In the genomic region with DNA sequence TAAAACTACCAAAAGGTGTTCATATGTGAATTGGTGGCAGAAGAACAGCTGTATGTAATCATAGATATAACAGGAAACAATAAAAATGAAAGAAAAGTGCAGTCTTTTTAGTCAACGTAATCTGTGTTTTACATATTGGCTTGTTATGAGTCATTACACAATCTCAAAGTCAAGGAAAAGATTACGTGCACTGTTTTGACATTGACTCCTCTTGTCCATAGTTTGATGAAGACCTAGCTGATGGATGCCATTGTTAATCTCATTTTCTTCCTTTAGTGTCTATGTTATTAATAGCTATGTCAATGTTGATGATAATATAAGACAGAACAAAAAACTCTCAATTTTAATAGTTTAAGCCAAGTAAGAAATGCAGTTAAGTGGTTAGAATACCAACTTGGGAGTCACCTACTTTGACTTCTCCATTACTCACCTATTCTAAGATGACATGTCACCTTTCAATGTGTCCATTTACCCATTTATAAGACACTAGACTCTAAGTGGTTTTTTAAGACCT, we compare ENCODE assay signal across 11 cellular contexts.
DNase-seq lines count a peak whose midpoint lies in the region; ATAC-seq and TF ChIP-seq lines count a peak whose summit lies in the region.
"Had no signal": no experiment of that assay in that cellular context is flagged by ENCODE, and none has a peak within 500 bp of the region (broad histone marks: within the 10 kb centered on the region; RNA-seq: fewer than 3 reads in every experiment).

No MANE protein-coding gene starts in this region.

- DNase-seq in CD4-positive, alpha-beta T cell: no peak
- DNase-seq in activated naive CD4-positive, alpha-beta T cell treated with anti-CD3 and anti-CD28 coated beads, Interleukin-2, amount 50 U/mL, for 72 hours (ENCODE audit: low spot score in 2 of 2): no peak
- DNase-seq in trophoblast cell (no peak), NCI-H510A treated with DMSO at 0.1 percent for 48 hours (lab: John Stamatoyannopoulos, UW) (no peak), A172 (ENCODE audit: low spot score) (no peak), HAP-1 (ENCODE audit: low spot score in 2 of 2) (no peak)
- DNase-seq: HCEC 1CT, NCI-H1436 treated with DMSO at 0.1 percent for 48 hours had no signal

- H3K4me1 ChIP-seq in trophoblast cell (ENCODE audit: control insufficient read depth in 1 of 2, insufficient read depth in 2 of 2, low read length in 2 of 2): no peaks in the 10 kb centered on the region
- H3K4me1 ChIP-seq in HAP-1: no peaks in the 10 kb centered on the region

- H4K91ac ChIP-seq in trophoblast cell (ENCODE audit: low read depth, low read length): no peak overlapping the region

- no peak overlapping the region for H4K12ac ChIP-seq in trophoblast cell (ENCODE audit: low read depth, low read length)

- no peak overlapping the region for H4K8ac ChIP-seq in trophoblast cell (ENCODE audit: low read depth, low read length)

- H3K4me3 Mint-ChIP-seq in CD4-positive, alpha-beta T cell: peak overlapping the region; percentile 39

- no peak overlapping the region for H3K9ac ChIP-seq in trophoblast cell (ENCODE audit: low read length)

- H2BK12ac ChIP-seq in trophoblast cell (ENCODE audit: low read length): no peak overlapping the region

- no peaks in the 10 kb centered on the region for H3K9me3 ChIP-seq in CD4-positive, alpha-beta T cell (ENCODE audit: control insufficient read depth, low read length)
- H3K9me3 ChIP-seq in trophoblast cell (ENCODE audit: insufficient read depth, low read depth, low read length): no peaks in the 10 kb centered on the region
- H3K9me3 ChIP-seq in HAP-1: no peaks in the 10 kb centered on the region

- no peaks in the 10 kb centered on the region for H3K27me3 ChIP-seq in CD4-positive, alpha-beta T cell (ENCODE audit: control insufficient read depth, insufficient read depth, low read length)
- no peaks in the 10 kb centered on the region for H3K27me3 ChIP-seq in trophoblast cell (ENCODE audit: insufficient read depth, low read length)
- no peaks in the 10 kb centered on the region for H3K27me3 ChIP-seq in HAP-1 (ENCODE audit: low read depth)

- H3K4ac ChIP-seq in trophoblast cell (ENCODE audit: low read depth, low read length): no peak overlapping the region

- no peaks in the 10 kb centered on the region for H3K36me3 ChIP-seq in trophoblast cell (ENCODE audit: control insufficient read depth in 1 of 2, insufficient read depth in 2 of 2, low read length in 2 of 2)
- H3K36me3 ChIP-seq in HAP-1 (replicated peaks): no peaks in the 10 kb centered on the region

- ATAC-seq in CD4-positive, alpha-beta T cell (ENCODE audit: poor library complexity): peak; percentile 68
- ATAC-seq in GM18861 (IDR thresholded peaks at IDR 0.05; ENCODE audit: unreplicated experiment) (peak; percentile 78), HG03135 (IDR thresholded peaks at IDR 0.05; ENCODE audit: unreplicated experiment) (peak; percentile 57)
- peak; percentile 92 to 96 for ATAC-seq in activated naive CD4-positive, alpha-beta T cell treated with anti-CD3 and anti-CD28 coated beads, Interleukin-2, amount 50 U/mL, for 72 hours

- intact Hi-C loops in CD4-positive, alpha-beta T cell (cut with DNase I, micrococcal nuclease): no loop called here

- no peak overlapping the region for H3K18ac ChIP-seq in trophoblast cell (ENCODE audit: low read length)

- H2AFZ ChIP-seq in trophoblast cell (ENCODE audit: insufficient read depth, low read length, poor library complexity): no peak overlapping the region

- H3K4me1 Mint-ChIP-seq in CD4-positive, alpha-beta T cell (ENCODE audit: low read depth): peaks cover 22% of the 10 kb centered on the region

- no peaks in the 10 kb centered on the region for H3K79me1 ChIP-seq in trophoblast cell (ENCODE audit: low read length)

- no peak for TF ChIP-seq CTCF in CD4-positive, alpha-beta T cell (IDR thresholded peaks at IDR 0.05)

- no peaks in the 10 kb centered on the region for H3K27me3 Mint-ChIP-seq in CD4-positive, alpha-beta T cell

- H3K4me3 ChIP-seq in trophoblast cell (ENCODE audit: low read depth, low read length): no peak overlapping the region
- no peak overlapping the region for H3K4me3 ChIP-seq in HAP-1

- peaks cover 3% of the 10 kb centered on the region for H3K9me3 Mint-ChIP-seq in CD4-positive, alpha-beta T cell
- H3K9me3 Mint-ChIP-seq in activated naive CD4-positive, alpha-beta T cell treated with anti-CD3 and anti-CD28 coated beads, Interleukin-2, amount 50 U/mL, for 72 hours: peaks cover 5 to 6% of the 10 kb centered on the region in 2 donors

- H3K4me2 ChIP-seq in trophoblast cell (ENCODE audit: low read length): no peak overlapping the region

- no peak overlapping the region for H3K27ac ChIP-seq in CD4-positive, alpha-beta T cell (ENCODE audit: low read depth, low read length)
- H3K27ac ChIP-seq in trophoblast cell (ENCODE audit: low read depth, low read length): no peak overlapping the region
- H3K27ac ChIP-seq: C4-2B had no signal

- no peak overlapping the region for H3K23ac ChIP-seq in trophoblast cell (ENCODE audit: low read length)

- no peaks in the 10 kb centered on the region for H3K36me3 Mint-ChIP-seq in CD4-positive, alpha-beta T cell (ENCODE audit: low read depth)
- H3K36me3 Mint-ChIP-seq in activated naive CD4-positive, alpha-beta T cell treated with anti-CD3 and anti-CD28 coated beads, Interleukin-2, amount 50 U/mL, for 72 hours: peaks cover 0 to 6% of the 10 kb centered on the region in 2 donors

- H3K14ac ChIP-seq in trophoblast cell (ENCODE audit: low read length): no peak overlapping the region

- WGBS in trophoblast cell (ENCODE audit: extremely low coverage, insufficient coverage, insufficient read length): no CpG with 5 or more reads among the region's 2 CpGs

- H2BK120ac ChIP-seq in trophoblast cell (ENCODE audit: insufficient read depth, low read length, poor library complexity): no peak overlapping the region

- in situ Hi-C loops in HAP-1 (cut with MboI; ENCODE audit: low sequenced_read_pairs): no loop called here

- no peak overlapping the region for H2BK5ac ChIP-seq in trophoblast cell (ENCODE audit: low read depth, low read length, poor library complexity)

- no peaks in the 10 kb centered on the region for H3K79me2 ChIP-seq in trophoblast cell (ENCODE audit: control insufficient read depth, insufficient read depth, low read length, poor library complexity)

- peak overlapping the region; percentile 54 for H3K27ac Mint-ChIP-seq in CD4-positive, alpha-beta T cell
- peak overlapping the region; percentile 85 to 91 for H3K27ac Mint-ChIP-seq in activated naive CD4-positive, alpha-beta T cell treated with anti-CD3 and anti-CD28 coated beads, Interleukin-2, amount 50 U/mL, for 72 hours

- no peak overlapping the region for H2AK5ac ChIP-seq in trophoblast cell (ENCODE audit: low read length)

- POLR2A ChIA-PET in CD4-positive, alpha-beta T cell (lab: Charles Lee): interaction anchor here (0.9 to 1.6 kb wide), 3 partner anchors 46 to 103 kb away, joined by 3 to 5 read pairs (median 4); no protein-coding TSS in a partner anchor

- CTCF ChIA-PET in CD4-positive, alpha-beta T cell (lab: Charles Lee): interaction anchor here (0.9 kb wide), 1 partner anchor 16 kb away, joined by 3 read pairs; no protein-coding TSS in a partner anchor
